Comparison of ENCODE assay signal across 8 cellular contexts in genomic region chr19:4066176-4066606, GRCh38. TPM values are rescaled to one million over a fixed set of nuclear protein-coding genes. Genes with fewer than 3 reads are reported as not detected.
DNase-seq lines count a peak whose midpoint lies in the region; ATAC-seq, FAIRE-seq and TF ChIP-seq lines count a peak whose summit lies in the region.

No MANE protein-coding gene starts in this region.

- TF ChIP-seq POLR2A in esophagus squamous epithelium (IDR thresholded peaks at IDR 0.05) = no peak

- H3K27me3 ChIP-seq in esophagus squamous epithelium = no peaks in the 10 kb centered on the region
- H3K27me3 ChIP-seq in pancreas = no peaks in the 10 kb centered on the region

- ATAC-seq in pancreas (no peak), GM19455 (IDR thresholded peaks at IDR 0.05; ENCODE audit: unreplicated experiment) (no peak), HG02938 (IDR thresholded peaks at IDR 0.05; ENCODE audit: unreplicated experiment) (no peak)

- TF ChIP-seq CTCF in GM12865 (IDR thresholded peaks at IDR 0.05; ENCODE audit: insufficient read depth, low read depth, low read length, missing control alignments) (no peak), esophagus squamous epithelium (IDR thresholded peaks at IDR 0.05) (no peak), pancreas (IDR thresholded peaks at IDR 0.05) (no peak)

- peaks cover 36 to 54% (median 43%) of the 10 kb centered on the region in 3 donors for H3K4me1 ChIP-seq in esophagus squamous epithelium
- H3K4me1 ChIP-seq in pancreas = peaks cover 19 to 32% (median 23%) of the 10 kb centered on the region in 3 donors

- H3K27ac ChIP-seq in esophagus squamous epithelium = peak overlapping the region; percentile 99 to 100 (median 99)
- peak overlapping the region; percentile 76 to 95 (median 86) for H3K27ac ChIP-seq in pancreas

- DNase-seq in GM12865 (ENCODE audit: low read depth) (no peak), esophagus squamous epithelium (lab: John Stamatoyannopoulos, UW) (no peak), pancreas (peak in 5 of 6 donors; percentile 66 to 84 (median 74)), germinal center (ENCODE audit: low spot score) (no peak), cortex of kidney (lab: John Stamatoyannopoulos, UW) (no peak)
- peak; percentile 60 for DNase-seq in activated CD4-positive, alpha-beta T cell treated with anti-CD3 and anti-CD28 coated beads, Interleukin-2, amount 50 U/mL, for 1 hour

- H3K36me3 ChIP-seq in esophagus squamous epithelium = peaks cover 0 to 14% (median 5%) of the 10 kb centered on the region in 3 donors
- no peaks in the 10 kb centered on the region for H3K36me3 ChIP-seq in pancreas

- WGBS in esophagus squamous epithelium, 2 donors = no CpG with 5 or more reads among the region's 31 CpGs
- 0 to 2% methylated on average over 12 to 31 of the region's 31 CpGs for WGBS in pancreas, 2 donors

- H3K9me3 ChIP-seq in esophagus squamous epithelium (no peaks in the 10 kb centered on the region), pancreas (no peaks in the 10 kb centered on the region)

- no peak for FAIRE-seq in pancreas (lab: Jason Lieb, UNC)

- intact Hi-C loops in esophagus squamous epithelium (cut with DNase I) = no loop called here
- intact Hi-C loops in pancreas (cut with DNase I) = no loop called here

- H3K4me3 ChIP-seq in GM12865 (ENCODE audit: low read depth, low read length) (peak overlapping the region; percentile 95), esophagus squamous epithelium (peak overlapping the region; percentile 98 to 100 (median 99)), pancreas (peak overlapping the region; percentile 67 to 95 (median 80))

RNA-seq across cellular contexts. Expression of gene ZBTB7A, which starts 0.5 kb away (rescaled TPM):
- total RNA-seq in esophagus squamous epithelium (100 to 1,000 TPM in 1 of 4 donors, 10 to 100 TPM in 3; 60.5 to 187 (median 81.2) TPM), pancreas (10 to 100 TPM; 10.9 to 25.0 (median 15.6) TPM)
- 1 to 10 TPM; 6.1 to 9.3 TPM for polyA plus RNA-seq in pancreas

RNA-seq across cellular contexts. Expression of gene MAP2K2, which starts 57.7 kb away (rescaled TPM):
- 100 to 1,000 TPM in 1 of 4 donors, 10 to 100 TPM in 3; 76.9 to 128 (median 93.8) TPM for total RNA-seq in esophagus squamous epithelium
- 10 to 100 TPM; 52.4 to 78.1 (median 70.0) TPM for total RNA-seq in pancreas
- polyA plus RNA-seq in pancreas = 100 to 1,000 TPM; 107 to 183 TPM

RNA-seq across cellular contexts. Expression of gene PIAS4, which starts 58.7 kb away (rescaled TPM):
- total RNA-seq in esophagus squamous epithelium (10 to 100 TPM; 11.4 to 15.1 (median 13.0) TPM), pancreas (10 to 100 TPM; 13.4 to 25.3 (median 16.1) TPM)
- polyA plus RNA-seq in pancreas = 10 to 100 TPM; 12.8 to 14.8 TPM

Comparison
In these comparisons a context has a peak if more than half of its experiments do, and no peak if none do; other contexts are left out.
1. DNase-seq: peak in activated CD4-positive, alpha-beta T cell treated with anti-CD3 and anti-CD28 coated beads, Interleukin-2, amount 50 U/mL, for 1 hour (single experiment) and pancreas (5 of 6); none in GM12865 (single experiment), esophagus squamous epithelium (single experiment), germinal center (single experiment) and cortex of kidney (single experiment).
2. Peak in every context shown above with its lines, with median percentiles within 50 percentile points of each other: H3K4me3 ChIP-seq.